1 cellular context compared by ENCODE assay signal in genomic region chr18:36188912-36189311, GRCh38.
TF ChIP-seq lines count a peak whose summit lies in the region.

No MANE protein-coding gene starts in this region.

TF ChIP-seq in H1, 55 proteins besides CTCF, POLR2A, EP300 and RAD21:
- TF ChIP-seq SP1 (IDR thresholded peaks at IDR 0.05; ENCODE audit: low read depth, low read length) (no peak), MAFK (IDR thresholded peaks at IDR 0.05; ENCODE audit: low read depth, low read length) (no peak), NANOG (IDR thresholded peaks at IDR 0.05; ENCODE audit: insufficient read depth, low read depth, low read length, poor library complexity, severe bottlenecking) (no peak), RNF2 (IDR thresholded peaks at IDR 0.05; ENCODE audit: borderline replicate concordance, low read depth, low read length, missing control alignments, poor library complexity, severe bottlenecking) (peak; percentile 3), SIRT6 (IDR thresholded peaks at IDR 0.05; ENCODE audit: low read length) (no peak), CEBPB (IDR thresholded peaks at IDR 0.05; ENCODE audit: low read depth, low read length) (peak; percentile 80), BACH1 (IDR thresholded peaks at IDR 0.05; ENCODE audit: low read length) (no peak), CTBP2 (IDR thresholded peaks at IDR 0.05; ENCODE audit: borderline replicate concordance, insufficient read depth, insufficient read length, low read length) (no peak)
- TF ChIP-seq, protein P1, sequence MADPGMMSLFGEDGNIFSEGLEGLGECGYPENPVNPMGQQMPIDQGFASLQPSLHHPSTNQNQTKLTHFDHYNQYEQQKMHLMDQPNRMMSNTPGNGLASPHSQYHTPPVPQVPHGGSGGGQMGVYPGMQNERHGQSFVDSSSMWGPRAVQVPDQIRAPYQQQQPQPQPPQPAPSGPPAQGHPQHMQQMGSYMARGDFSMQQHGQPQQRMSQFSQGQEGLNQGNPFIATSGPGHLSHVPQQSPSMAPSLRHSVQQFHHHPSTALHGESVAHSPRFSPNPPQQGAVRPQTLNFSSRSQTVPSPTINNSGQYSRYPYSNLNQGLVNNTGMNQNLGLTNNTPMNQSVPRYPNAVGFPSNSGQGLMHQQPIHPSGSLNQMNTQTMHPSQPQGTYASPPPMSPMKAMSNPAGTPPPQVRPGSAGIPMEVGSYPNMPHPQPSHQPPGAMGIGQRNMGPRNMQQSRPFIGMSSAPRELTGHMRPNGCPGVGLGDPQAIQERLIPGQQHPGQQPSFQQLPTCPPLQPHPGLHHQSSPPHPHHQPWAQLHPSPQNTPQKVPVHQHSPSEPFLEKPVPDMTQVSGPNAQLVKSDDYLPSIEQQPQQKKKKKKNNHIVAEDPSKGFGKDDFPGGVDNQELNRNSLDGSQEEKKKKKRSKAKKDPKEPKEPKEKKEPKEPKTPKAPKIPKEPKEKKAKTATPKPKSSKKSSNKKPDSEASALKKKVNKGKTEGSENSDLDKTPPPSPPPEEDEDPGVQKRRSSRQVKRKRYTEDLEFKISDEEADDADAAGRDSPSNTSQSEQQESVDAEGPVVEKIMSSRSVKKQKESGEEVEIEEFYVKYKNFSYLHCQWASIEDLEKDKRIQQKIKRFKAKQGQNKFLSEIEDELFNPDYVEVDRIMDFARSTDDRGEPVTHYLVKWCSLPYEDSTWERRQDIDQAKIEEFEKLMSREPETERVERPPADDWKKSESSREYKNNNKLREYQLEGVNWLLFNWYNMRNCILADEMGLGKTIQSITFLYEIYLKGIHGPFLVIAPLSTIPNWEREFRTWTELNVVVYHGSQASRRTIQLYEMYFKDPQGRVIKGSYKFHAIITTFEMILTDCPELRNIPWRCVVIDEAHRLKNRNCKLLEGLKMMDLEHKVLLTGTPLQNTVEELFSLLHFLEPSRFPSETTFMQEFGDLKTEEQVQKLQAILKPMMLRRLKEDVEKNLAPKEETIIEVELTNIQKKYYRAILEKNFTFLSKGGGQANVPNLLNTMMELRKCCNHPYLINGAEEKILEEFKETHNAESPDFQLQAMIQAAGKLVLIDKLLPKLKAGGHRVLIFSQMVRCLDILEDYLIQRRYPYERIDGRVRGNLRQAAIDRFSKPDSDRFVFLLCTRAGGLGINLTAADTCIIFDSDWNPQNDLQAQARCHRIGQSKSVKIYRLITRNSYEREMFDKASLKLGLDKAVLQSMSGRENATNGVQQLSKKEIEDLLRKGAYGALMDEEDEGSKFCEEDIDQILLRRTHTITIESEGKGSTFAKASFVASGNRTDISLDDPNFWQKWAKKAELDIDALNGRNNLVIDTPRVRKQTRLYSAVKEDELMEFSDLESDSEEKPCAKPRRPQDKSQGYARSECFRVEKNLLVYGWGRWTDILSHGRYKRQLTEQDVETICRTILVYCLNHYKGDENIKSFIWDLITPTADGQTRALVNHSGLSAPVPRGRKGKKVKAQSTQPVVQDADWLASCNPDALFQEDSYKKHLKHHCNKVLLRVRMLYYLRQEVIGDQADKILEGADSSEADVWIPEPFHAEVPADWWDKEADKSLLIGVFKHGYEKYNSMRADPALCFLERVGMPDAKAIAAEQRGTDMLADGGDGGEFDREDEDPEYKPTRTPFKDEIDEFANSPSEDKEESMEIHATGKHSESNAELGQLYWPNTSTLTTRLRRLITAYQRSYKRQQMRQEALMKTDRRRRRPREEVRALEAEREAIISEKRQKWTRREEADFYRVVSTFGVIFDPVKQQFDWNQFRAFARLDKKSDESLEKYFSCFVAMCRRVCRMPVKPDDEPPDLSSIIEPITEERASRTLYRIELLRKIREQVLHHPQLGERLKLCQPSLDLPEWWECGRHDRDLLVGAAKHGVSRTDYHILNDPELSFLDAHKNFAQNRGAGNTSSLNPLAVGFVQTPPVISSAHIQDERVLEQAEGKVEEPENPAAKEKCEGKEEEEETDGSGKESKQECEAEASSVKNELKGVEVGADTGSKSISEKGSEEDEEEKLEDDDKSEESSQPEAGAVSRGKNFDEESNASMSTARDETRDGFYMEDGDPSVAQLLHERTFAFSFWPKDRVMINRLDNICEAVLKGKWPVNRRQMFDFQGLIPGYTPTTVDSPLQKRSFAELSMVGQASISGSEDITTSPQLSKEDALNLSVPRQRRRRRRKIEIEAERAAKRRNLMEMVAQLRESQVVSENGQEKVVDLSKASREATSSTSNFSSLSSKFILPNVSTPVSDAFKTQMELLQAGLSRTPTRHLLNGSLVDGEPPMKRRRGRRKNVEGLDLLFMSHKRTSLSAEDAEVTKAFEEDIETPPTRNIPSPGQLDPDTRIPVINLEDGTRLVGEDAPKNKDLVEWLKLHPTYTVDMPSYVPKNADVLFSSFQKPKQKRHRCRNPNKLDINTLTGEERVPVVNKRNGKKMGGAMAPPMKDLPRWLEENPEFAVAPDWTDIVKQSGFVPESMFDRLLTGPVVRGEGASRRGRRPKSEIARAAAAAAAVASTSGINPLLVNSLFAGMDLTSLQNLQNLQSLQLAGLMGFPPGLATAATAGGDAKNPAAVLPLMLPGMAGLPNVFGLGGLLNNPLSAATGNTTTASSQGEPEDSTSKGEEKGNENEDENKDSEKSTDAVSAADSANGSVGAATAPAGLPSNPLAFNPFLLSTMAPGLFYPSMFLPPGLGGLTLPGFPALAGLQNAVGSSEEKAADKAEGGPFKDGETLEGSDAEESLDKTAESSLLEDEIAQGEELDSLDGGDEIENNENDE (IDR thresholded peaks at IDR 0.05; ENCODE audit: insufficient replicate concordance, low read length): no peak
- TF ChIP-seq, protein P2, sequence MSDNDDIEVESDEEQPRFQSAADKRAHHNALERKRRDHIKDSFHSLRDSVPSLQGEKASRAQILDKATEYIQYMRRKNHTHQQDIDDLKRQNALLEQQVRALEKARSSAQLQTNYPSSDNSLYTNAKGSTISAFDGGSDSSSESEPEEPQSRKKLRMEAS (IDR thresholded peaks at IDR 0.05): no peak
- TF ChIP-seq, protein P3, sequence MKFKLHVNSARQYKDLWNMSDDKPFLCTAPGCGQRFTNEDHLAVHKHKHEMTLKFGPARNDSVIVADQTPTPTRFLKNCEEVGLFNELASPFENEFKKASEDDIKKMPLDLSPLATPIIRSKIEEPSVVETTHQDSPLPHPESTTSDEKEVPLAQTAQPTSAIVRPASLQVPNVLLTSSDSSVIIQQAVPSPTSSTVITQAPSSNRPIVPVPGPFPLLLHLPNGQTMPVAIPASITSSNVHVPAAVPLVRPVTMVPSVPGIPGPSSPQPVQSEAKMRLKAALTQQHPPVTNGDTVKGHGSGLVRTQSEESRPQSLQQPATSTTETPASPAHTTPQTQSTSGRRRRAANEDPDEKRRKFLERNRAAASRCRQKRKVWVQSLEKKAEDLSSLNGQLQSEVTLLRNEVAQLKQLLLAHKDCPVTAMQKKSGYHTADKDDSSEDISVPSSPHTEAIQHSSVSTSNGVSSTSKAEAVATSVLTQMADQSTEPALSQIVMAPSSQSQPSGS (IDR thresholded peaks at IDR 0.05; ENCODE audit: low read length): no peak
